In genomic region chr14:98297567-98297966, GRCh38 we compare ENCODE assay signal across 1 cellular context.
TF ChIP-seq lines count a peak whose summit lies in the region.

No MANE protein-coding gene starts in this region.

TF ChIP-seq in GM23338, 12 proteins besides CTCF, POLR2A, EP300 and RAD21 (continued from another document):
- TF ChIP-seq REST (IDR thresholded peaks at IDR 0.05; ENCODE audit: unreplicated experiment) (no peak), ZNF462 (CRISPR knock-in tag; IDR thresholded peaks at IDR 0.05) (no peak), JUNB (IDR thresholded peaks at IDR 0.05; ENCODE audit: unreplicated experiment) (no peak), CREB1 (CRISPR knock-in tag; IDR thresholded peaks at IDR 0.05; ENCODE audit: low read depth) (no peak), STAT1 (IDR thresholded peaks at IDR 0.05; ENCODE audit: unreplicated experiment) (no peak), EZH2phosphoT487 (IDR thresholded peaks at IDR 0.05; ENCODE audit: unreplicated experiment) (no peak)
